1 cellular context compared by ENCODE assay signal in genomic region chr3:99952306-99952705, GRCh38.
TF ChIP-seq lines count a peak whose summit lies in the region.

No MANE protein-coding gene starts in this region.

TF ChIP-seq in IMR-90, 13 proteins besides CTCF, POLR2A, EP300 and RAD21:
- TF ChIP-seq FOS (IDR thresholded peaks at IDR 0.05; ENCODE audit: low read depth, low read length) = peak; percentile 60
- TF ChIP-seq NFE2L2 (IDR thresholded peaks at IDR 0.05; ENCODE audit: low read depth, low read length) = 0 out of 2 replicates have a peak, but pooled peaks have one; percentile 18
- no peak for TF ChIP-seq MAZ (IDR thresholded peaks at IDR 0.05; ENCODE audit: borderline replicate concordance, low read depth, low read length)
- 0 out of 2 replicates have a peak, but pooled peaks have one; percentile 5 for TF ChIP-seq SMC3 (IDR thresholded peaks at IDR 0.05; ENCODE audit: low read depth, low read length)
